12 cellular contexts compared by ENCODE assay signal in the genomic region with DNA sequence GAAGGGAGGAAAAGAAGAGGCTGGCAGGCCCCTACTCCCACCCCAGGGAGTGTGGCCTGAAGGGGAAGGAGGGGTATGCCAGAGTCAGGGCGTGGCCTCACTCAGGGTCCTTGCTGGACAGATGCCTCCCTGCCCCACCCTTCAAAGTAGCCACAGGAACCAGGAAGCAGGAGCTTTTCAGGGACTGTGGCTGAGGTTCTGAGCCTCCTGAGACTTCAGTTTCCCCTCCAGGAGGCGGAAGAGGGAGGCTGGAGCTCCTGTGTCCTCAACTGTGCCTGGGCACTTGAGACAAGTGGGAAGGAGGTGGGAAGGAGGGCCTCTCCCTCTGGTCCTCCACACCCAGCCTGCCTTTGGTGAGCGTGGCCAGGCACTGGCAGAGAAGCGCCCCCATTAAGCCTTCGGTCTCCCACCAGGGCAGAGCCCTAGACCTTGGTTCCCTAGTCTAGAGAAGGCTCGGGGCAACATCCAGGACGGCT. TPM values are rescaled to one million over a fixed set of nuclear protein-coding genes. Genes with fewer than 3 reads are reported as not detected.
DNase-seq lines count a peak whose midpoint lies in the region; ATAC-seq and TF ChIP-seq lines count a peak whose summit lies in the region.
"Had no signal": no experiment of that assay in that cellular context is flagged by ENCODE, and none has a peak within 500 bp of the region (broad histone marks: within the 10 kb centered on the region; RNA-seq: fewer than 3 reads in every experiment).

No MANE protein-coding gene starts in this region.

- no peaks in the 10 kb centered on the region for H3K36me3 ChIP-seq in muscle layer of colon (ENCODE audit: insufficient read depth, low read length)
- H3K36me3 ChIP-seq in tibial nerve: peaks cover 0 to 25% (median 0%) of the 10 kb centered on the region in 3 donors

- peak overlapping the region; percentile 46 for H3K9ac ChIP-seq in muscle layer of colon (ENCODE audit: low read length)

- peaks cover 28% of the 10 kb centered on the region for H3K4me1 ChIP-seq in muscle layer of colon (ENCODE audit: insufficient read depth, low read length)
- H3K4me1 ChIP-seq in tibial nerve: peaks cover 0 to 57% (median 22%) of the 10 kb centered on the region in 4 donors

- no peaks in the 10 kb centered on the region for H3K9me3 ChIP-seq in muscle layer of colon (ENCODE audit: low read length)
- H3K9me3 ChIP-seq in tibial nerve: no peaks in the 10 kb centered on the region

- H3K4me3 ChIP-seq in dorsolateral prefrontal cortex: peak overlapping the region in 58 of 59 donors; percentile 7 to 65 (median 50)
- peak overlapping the region in 1 of 2 donors; percentile 39 for H3K4me3 ChIP-seq in muscle layer of colon (ENCODE audit: low read depth in 1 of 2, low read length in 2 of 2)
- H3K4me3 ChIP-seq in tibial nerve: peak overlapping the region in 2 of 4 donors; percentile 15 to 30

- H3K27ac ChIP-seq in dorsolateral prefrontal cortex: peak overlapping the region; percentile 49 to 98 (median 93)
- peak overlapping the region; percentile 22 for H3K27ac ChIP-seq in muscle layer of colon (ENCODE audit: low read depth, low read length)
- peak overlapping the region; percentile 65 to 93 (median 80) for H3K27ac ChIP-seq in tibial nerve
- H3K27ac ChIP-seq: VCaP had no signal

- TF ChIP-seq CTCF in dorsolateral prefrontal cortex (IDR thresholded peaks at IDR 0.05 in 54 of 56, conservative IDR thresholded peaks at IDR 0.05 in 2 of 56; ENCODE audit: low read depth in 1 of 56, partially characterized antibody in 56 of 56) (peak in 1 of 56 donors; percentile 14), tibial nerve (IDR thresholded peaks at IDR 0.05) (no peak)

- WGBS in tibial nerve, 2 donors: 28 to 70% methylated on average over 4 to 6 of the region's 7 CpGs

- no peak for ATAC-seq in HG02610 (IDR thresholded peaks at IDR 0.05; ENCODE audit: unreplicated experiment)
- ATAC-seq in HG03521 (IDR thresholded peaks at IDR 0.05; ENCODE audit: unreplicated experiment): no peak

- H3K27me3 ChIP-seq in dorsolateral prefrontal cortex (no peaks in the 10 kb centered on the region), muscle layer of colon (ENCODE audit: control insufficient read depth in 1 of 2, insufficient read depth in 2 of 2, low read length in 2 of 2) (no peaks in the 10 kb centered on the region), tibial nerve (no peaks in the 10 kb centered on the region)

- TF ChIP-seq POLR2A in tibial nerve (IDR thresholded peaks at IDR 0.05): no peak

- no peak for TF ChIP-seq EP300 in tibial nerve (IDR thresholded peaks at IDR 0.05)

- peak; percentile 50 for DNase-seq in NCI-H748 (lab: John Stamatoyannopoulos, UW; ENCODE audit: unreplicated experiment)
- no peak for DNase-seq in NCI-H748 treated with DMSO at 0.1 percent for 48 hours (lab: John Stamatoyannopoulos, UW)
- DNase-seq in dorsolateral prefrontal cortex: peak in 1 of 10 donors; percentile 44
- no peak for DNase-seq in tibial nerve (ENCODE audit: low spot score in 2 of 2)
- no peak for DNase-seq in cerebellar cortex (ENCODE audit: low spot score)
- DNase-seq: activated effector memory CD4-positive, alpha-beta T cell treated with anti-CD3 and anti-CD28 coated beads, Interleukin-2, amount 50 U/mL, for 16 hours; stimulated activated CD4-positive, alpha-beta T cell treated with anti-CD3 and anti-CD28 coated beads, Interleukin-1b, Interleukin-23, amount 100 ng/mL, for 48 hours had no signal

- intact Hi-C loops in dorsolateral prefrontal cortex (cut with DNase I): loop anchor here (2.0 to 5.0 kb wide), 2 partner anchors 24 to 228 kb away; a partner anchor contains a TSS

RNA-seq across cellular contexts. Expression of a gene that starts 5.3 kb away (rescaled TPM):
- total RNA-seq in dorsolateral prefrontal cortex (100 to 1,000 TPM; 115 to 213 (median 171) TPM), tibial nerve (10 to 100 TPM; 14.0 to 16.7 (median 16.3) TPM)

RNA-seq across cellular contexts. Expression of a gene that starts 28.3 kb away (rescaled TPM):
- total RNA-seq in dorsolateral prefrontal cortex: 100 to 1,000 TPM in 19 of 120 experiments, 10 to 100 TPM in 101; 52.9 to 176 (median 79.2) TPM
- total RNA-seq in tibial nerve: 10 to 100 TPM; 33.0 to 62.0 (median 47.4) TPM

RNA-seq across cellular contexts. Expression of a gene that starts 40.9 kb away (rescaled TPM):
- total RNA-seq in dorsolateral prefrontal cortex (100 to 1,000 TPM; 109 to 280 (median 226) TPM), tibial nerve (100 to 1,000 TPM; 118 to 150 (median 137) TPM)

RNA-seq across cellular contexts. Expression of a gene that starts 52.2 kb away (rescaled TPM):
- 10 to 100 TPM in 14 of 120 experiments, 1 to 10 TPM in 106; 1.9 to 14.4 (median 6.7) TPM for total RNA-seq in dorsolateral prefrontal cortex
- total RNA-seq in tibial nerve: not detected
- total RNA-seq: urinary bladder had no signal

Comparison
In these comparisons a context has a peak if more than half of its experiments do, and no peak if none do; other contexts are left out.
1. H3K27ac ChIP-seq: peak in every context shown above with its lines; median percentile 93 in dorsolateral prefrontal cortex; 80 in tibial nerve; 22 in muscle layer of colon.
2. RNA of a gene that starts 5.3 kb away (total RNA-seq): 115 to 213 TPM in dorsolateral prefrontal cortex; 14.0 to 16.7 TPM in tibial nerve; every median in the first group is over 4 times any median in the second.